ENCODE assay signal across 1 cellular context in genomic region chr1:5882367-5883128, GRCh38.
TF ChIP-seq lines count a peak whose summit lies in the region.

No MANE protein-coding gene starts in this region.

TF ChIP-seq in IMR-90, 13 proteins besides CTCF, POLR2A, EP300 and RAD21 (continued from another document):
- TF ChIP-seq MAZ (IDR thresholded peaks at IDR 0.05; ENCODE audit: borderline replicate concordance, low read depth, low read length) (no peak), RCOR1 (IDR thresholded peaks at IDR 0.05; ENCODE audit: insufficient replicate concordance, low read length) (no peak), MXI1 (IDR thresholded peaks at IDR 0.05; ENCODE audit: borderline replicate concordance, low read depth, low read length) (no peak), MAFK (IDR thresholded peaks at IDR 0.05; ENCODE audit: low read depth, low read length) (no peak), FOS (IDR thresholded peaks at IDR 0.05; ENCODE audit: low read depth, low read length) (no peak), RFX5 (IDR thresholded peaks at IDR 0.05; ENCODE audit: low read depth, low read length) (no peak)
